ENCODE assay signal across 8 cellular contexts in the genomic region with DNA sequence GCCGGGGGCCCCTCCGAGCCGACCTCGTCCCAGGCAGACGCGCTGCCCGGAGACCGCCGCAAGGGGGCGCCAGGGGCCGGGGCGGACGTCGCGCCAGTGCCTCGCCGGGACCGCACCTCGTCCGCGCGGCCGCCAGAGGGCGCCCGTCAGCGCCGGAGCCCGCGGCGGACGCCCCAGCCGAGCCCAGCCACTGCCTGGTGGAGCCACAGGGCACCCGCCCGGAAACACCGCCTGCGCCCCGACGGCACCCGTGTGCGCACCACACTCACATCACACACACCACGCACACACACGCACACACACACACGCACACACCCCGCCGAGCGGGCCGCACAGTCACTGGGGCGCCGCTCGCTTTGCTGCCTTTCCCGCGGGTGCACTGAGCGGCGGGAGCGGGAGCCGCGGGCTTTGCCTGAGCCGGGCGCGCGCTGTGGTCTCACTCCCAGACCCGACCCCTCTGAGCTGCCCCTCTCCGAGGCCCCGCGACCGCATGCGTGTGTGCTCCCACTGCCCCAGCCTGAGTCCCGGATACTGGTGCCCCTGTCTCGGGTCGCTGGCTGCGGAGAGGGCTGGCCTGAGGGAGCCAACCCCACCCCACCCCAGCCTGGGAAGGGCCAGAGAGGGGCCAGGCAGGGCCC.
A peak's percentile ranks its signal among the peaks of the same experiment; 100 is the strongest.
DNase-seq lines count a peak whose midpoint lies in the region; ATAC-seq and TF ChIP-seq lines count a peak whose summit lies in the region.

No MANE protein-coding gene starts in this region.

- ATAC-seq in HG02798 (IDR thresholded peaks at IDR 0.05; ENCODE audit: poor library complexity, unreplicated experiment) = peak; percentile 94

- H3K4me3 ChIP-seq in neutrophil (ENCODE audit: low read depth in 1 of 2, low read length in 1 of 2) = no peak overlapping the region

- H3K4me1 ChIP-seq in neutrophil (ENCODE audit: control insufficient read depth in 1 of 2, insufficient read depth in 1 of 2, low read depth in 1 of 2, low read length in 1 of 2) = no peaks in the 10 kb centered on the region

- no peak overlapping the region for H3K27ac Mint-ChIP-seq in type B pancreatic cell

- H3K9me3 Mint-ChIP-seq in type B pancreatic cell = no peaks in the 10 kb centered on the region

- peaks cover 82% of the 10 kb centered on the region for H3K27me3 Mint-ChIP-seq in type B pancreatic cell

- peaks cover 85% of the 10 kb centered on the region for H3K27me3 ChIP-seq in neutrophil

- no peaks in the 10 kb centered on the region for H3K36me3 ChIP-seq in neutrophil

- no peak overlapping the region for H3K27ac ChIP-seq in neutrophil

- H3K4me1 Mint-ChIP-seq in type B pancreatic cell (ENCODE audit: unreplicated experiment) = no peaks in the 10 kb centered on the region

- no peaks in the 10 kb centered on the region for H3K36me3 Mint-ChIP-seq in type B pancreatic cell

- DNase-seq in NCI-H82 (lab: John Stamatoyannopoulos, UW) (peak; percentile 58), NCI-H82 treated with DMSO at 0.1 percent for 48 hours (lab: John Stamatoyannopoulos, UW; ENCODE audit: unreplicated experiment) (no peak), NCI-H2081 treated with DMSO at 0.1 percent for 48 hours (lab: John Stamatoyannopoulos, UW) (peak; percentile 14), activated T-cell treated with anti-CD3 and anti-CD28 coated beads for 48 hours (ENCODE audit: low read depth) (peak; percentile 78), foreskin melanocyte (peak; percentile 38), type B pancreatic cell (ENCODE audit: extremely low spot score, unreplicated experiment) (peak; percentile 91)

- H3K4me3 Mint-ChIP-seq in type B pancreatic cell = peak overlapping the region; percentile 82

- TF ChIP-seq CTCF in neutrophil (IDR thresholded peaks at IDR 0.05) = peak; percentile 17
- peak; percentile 99 for TF ChIP-seq CTCF in type B pancreatic cell (conservative IDR thresholded peaks at IDR 0.05)

- no peaks in the 10 kb centered on the region for H3K9me3 ChIP-seq in neutrophil
